17 cellular contexts compared by ENCODE assay signal in genomic region chr10:12631787-12632562, GRCh38.
DNase-seq lines count a peak whose midpoint lies in the region; ATAC-seq and TF ChIP-seq lines count a peak whose summit lies in the region.
"Had no signal": no experiment of that assay in that cellular context is flagged by ENCODE, and none has a peak within 500 bp of the region (broad histone marks: within the 10 kb centered on the region; RNA-seq: fewer than 3 reads in every experiment).

No MANE protein-coding gene starts in this region.

- H3K4me1 ChIP-seq in left lung: no peaks in the 10 kb centered on the region

- H3K27me3 Mint-ChIP-seq in type B pancreatic cell: no peaks in the 10 kb centered on the region
- H3K27me3 Mint-ChIP-seq in activated CD4-positive, alpha-beta T cell treated with anti-CD3 and anti-CD28 coated beads for 36 hours: no peaks in the 10 kb centered on the region

- CTCF ChIA-PET in activated CD4-positive, alpha-beta T cell treated with anti-CD3 and anti-CD28 coated beads for 36 hours (lab: Charles Lee): interaction anchor here (1.4 to 1.6 kb wide), 2 partner anchors 12 to 24 kb away, joined by 6 to 9 read pairs; no protein-coding TSS in a partner anchor

- DNase-seq in NCI-H2081 (lab: John Stamatoyannopoulos, UW) (peak; percentile 36 to 78), NCI-H2081 treated with DMSO at 0.1 percent for 48 hours (lab: John Stamatoyannopoulos, UW) (no peak), NCI-H748 treated with DMSO at 0.1 percent for 48 hours (lab: John Stamatoyannopoulos, UW) (peak; percentile 73), left lung (no peak), type B pancreatic cell (ENCODE audit: extremely low spot score, unreplicated experiment) (no peak), NCI-H2107 treated with DMSO at 0.1 percent for 48 hours (lab: John Stamatoyannopoulos, UW; ENCODE audit: unreplicated experiment) (no peak)
- no peak for DNase-seq in activated CD4-positive, alpha-beta T cell treated with anti-CD3 and anti-CD28 coated beads, Interleukin-2, amount 50 U/mL, for 4 hours
- DNase-seq in activated CD4-positive, alpha-beta T cell treated with anti-CD3 and anti-CD28 coated beads for 36 hours: no peak
- DNase-seq: 8988T, amniotic stem cell, cerebellar nuclear complex, NCI-H446, sigmoid colon had no signal

- no peak for TF ChIP-seq CTCF in left lung (IDR thresholded peaks at IDR 0.05)
- TF ChIP-seq CTCF in type B pancreatic cell (conservative IDR thresholded peaks at IDR 0.05): no peak

- no peak overlapping the region for H3K4me3 ChIP-seq in left lung
- H3K4me3 ChIP-seq: sigmoid colon, thoracic aorta had no signal

- H3K36me3 ChIP-seq in left lung: no peaks in the 10 kb centered on the region
- H3K36me3 ChIP-seq: sigmoid colon, thoracic aorta had no signal

- intact Hi-C loops in left lung (cut with DNase I): no loop called here
- intact Hi-C loops in activated CD4-positive, alpha-beta T cell treated with anti-CD3 and anti-CD28 coated beads for 36 hours (cut with DNase I, micrococcal nuclease): no loop called here

- H3K4me1 Mint-ChIP-seq in type B pancreatic cell (ENCODE audit: unreplicated experiment): peaks cover 16% of the 10 kb centered on the region
- peaks cover 57% of the 10 kb centered on the region for H3K4me1 Mint-ChIP-seq in activated CD4-positive, alpha-beta T cell treated with anti-CD3 and anti-CD28 coated beads for 36 hours

- peaks cover 5% of the 10 kb centered on the region for H3K36me3 Mint-ChIP-seq in type B pancreatic cell
- no peaks in the 10 kb centered on the region for H3K36me3 Mint-ChIP-seq in activated CD4-positive, alpha-beta T cell treated with anti-CD3 and anti-CD28 coated beads for 36 hours (ENCODE audit: low read depth)

- no peak overlapping the region for H3K27ac ChIP-seq in left lung
- H3K27ac ChIP-seq: sigmoid colon, thoracic aorta had no signal

- POLR2A ChIA-PET in activated CD4-positive, alpha-beta T cell treated with anti-CD3 and anti-CD28 coated beads for 36 hours (lab: Charles Lee): interaction anchor here (0.9 kb wide), 1 partner anchor 24 kb away, joined by 3 read pairs; no protein-coding TSS in a partner anchor

- H3K9me3 Mint-ChIP-seq in type B pancreatic cell: peaks cover 5% of the 10 kb centered on the region
- no peaks in the 10 kb centered on the region for H3K9me3 Mint-ChIP-seq in activated CD4-positive, alpha-beta T cell treated with anti-CD3 and anti-CD28 coated beads for 36 hours (ENCODE audit: low read depth)
- H3K9me3 Mint-ChIP-seq: activated T-helper 2 cell treated with anti-CD3 and anti-CD28 coated beads, Interferon-gamma antibody, Interleukin-2, Interleukin-4, amounts not matched to agents 10 μg/mL and 5 μg/mL and 100 μg/mL, durations not matched to agents 14 hours and 24 hours and 36 hours had no signal

- ATAC-seq in left lung: peak; percentile 56
- ATAC-seq in activated CD4-positive, alpha-beta T cell treated with anti-CD3 and anti-CD28 coated beads for 36 hours: no peak
- ATAC-seq: SK-N-SH treated with all-trans-retinoic acid at 6 μM for 48 hours had no signal

- no peak overlapping the region for H3K4me3 Mint-ChIP-seq in type B pancreatic cell
- no peak overlapping the region for H3K4me3 Mint-ChIP-seq in activated CD4-positive, alpha-beta T cell treated with anti-CD3 and anti-CD28 coated beads for 36 hours
- H3K4me3 Mint-ChIP-seq: CD14-positive monocyte had no signal

- no peaks in the 10 kb centered on the region for H3K9me3 ChIP-seq in left lung
- H3K9me3 ChIP-seq: sigmoid colon, thoracic aorta had no signal

- H3K27me3 ChIP-seq in left lung: no peaks in the 10 kb centered on the region
- H3K27me3 ChIP-seq: sigmoid colon had no signal

- peak overlapping the region; percentile 80 for H3K27ac Mint-ChIP-seq in type B pancreatic cell
- H3K27ac Mint-ChIP-seq in activated CD4-positive, alpha-beta T cell treated with anti-CD3 and anti-CD28 coated beads for 36 hours: no peak overlapping the region

Comparison
In these comparisons a context has a peak if more than half of its experiments do, and no peak if none do; other contexts are left out.
1. DNase-seq: peak in NCI-H2081 (2 of 2) and NCI-H748 treated with DMSO at 0.1 percent for 48 hours (single experiment); none in NCI-H2081 treated with DMSO at 0.1 percent for 48 hours (single experiment), left lung (0 of 2), type B pancreatic cell (single experiment), activated CD4-positive, alpha-beta T cell treated with anti-CD3 and anti-CD28 coated beads, Interleukin-2, amount 50 U/mL, for 4 hours (0 of 2), NCI-H2107 treated with DMSO at 0.1 percent for 48 hours (single experiment) and activated CD4-positive, alpha-beta T cell treated with anti-CD3 and anti-CD28 coated beads for 36 hours (single experiment).